In the genomic region with DNA sequence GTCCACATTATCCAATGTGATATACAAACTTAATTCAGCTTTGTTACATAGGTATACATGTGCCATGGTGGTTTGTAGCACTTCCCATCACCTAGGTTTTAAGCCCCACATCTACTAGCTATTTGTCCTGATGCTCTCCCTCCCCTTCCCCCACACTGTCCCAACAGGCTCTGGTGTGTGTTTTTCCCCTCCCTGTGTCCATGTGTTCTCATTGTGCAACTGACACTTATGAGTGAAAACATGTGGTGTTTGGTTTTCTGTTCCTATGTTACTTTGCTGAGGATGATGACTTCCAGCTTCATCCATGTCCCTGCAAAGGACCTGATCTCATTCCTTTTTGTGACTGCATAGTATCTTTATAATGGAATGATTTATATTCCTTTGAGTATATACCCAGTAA, we compare ENCODE assay signal across 18 cellular contexts.
A peak's percentile ranks its signal among the peaks of the same experiment; 100 is the strongest.
DNase-seq lines count a peak whose midpoint lies in the region; ATAC-seq and TF ChIP-seq lines count a peak whose summit lies in the region.
"Had no signal": no experiment of that assay in that cellular context is flagged by ENCODE, and none has a peak within 500 bp of the region (broad histone marks: within the 10 kb centered on the region; RNA-seq: fewer than 3 reads in every experiment).

No MANE protein-coding gene starts in this region.

- H3K4me1 ChIP-seq in mesenchymal stem cell (ENCODE audit: control insufficient read depth, insufficient read depth, low read depth, low read length): no peaks in the 10 kb centered on the region
- no peaks in the 10 kb centered on the region for H3K4me1 ChIP-seq in smooth muscle cell (ENCODE audit: low read depth)
- no peaks in the 10 kb centered on the region for H3K4me1 ChIP-seq in PC-3 (ENCODE audit: insufficient read depth, low read length)
- H3K4me1 ChIP-seq: BLaER1, Caco-2 had no signal

- H2AK5ac ChIP-seq in mesenchymal stem cell (ENCODE audit: low read length, severe bottlenecking): no peak overlapping the region

- no peak overlapping the region for H3K4me2 ChIP-seq in mesenchymal stem cell (ENCODE audit: low read length, poor library complexity, severe bottlenecking)
- no peak overlapping the region for H3K4me2 ChIP-seq in smooth muscle cell
- H3K4me2 ChIP-seq in PC-3 (ENCODE audit: low read length): no peak overlapping the region
- H3K4me2 ChIP-seq: BLaER1 had no signal

- intact Hi-C loops in Right ventricle myocardium inferior (cut with DNase I): no loop called here
- intact Hi-C loops in left cardiac atrium (cut with DNase I): no loop called here
- intact Hi-C loops in PC-3 (cut with micrococcal nuclease): no loop called here

- H2BK12ac ChIP-seq in mesenchymal stem cell (ENCODE audit: low read length in 2 of 2): no peak overlapping the region

- H3K79me1 ChIP-seq in mesenchymal stem cell (replicated peaks; ENCODE audit: low read length, poor library complexity, severe bottlenecking): no peaks in the 10 kb centered on the region

- no peak overlapping the region for H3K14ac ChIP-seq in mesenchymal stem cell (ENCODE audit: low read length in 2 of 2)

- no peak overlapping the region for H2BK5ac ChIP-seq in mesenchymal stem cell (ENCODE audit: low read depth, low read length, poor library complexity, severe bottlenecking)

- H3K4me3 ChIP-seq in mesenchymal stem cell (ENCODE audit: insufficient read depth in 1 of 2, low read depth in 1 of 2, low read length in 2 of 2) (no peak overlapping the region), smooth muscle cell (no peak overlapping the region), PC-3 (ENCODE audit: low read length) (no peak overlapping the region), MG63 (no peak overlapping the region)
- H3K4me3 ChIP-seq: BLaER1, GM23248 had no signal

- H3K36me3 ChIP-seq in mesenchymal stem cell (ENCODE audit: control insufficient read depth in 1 of 2, insufficient read depth in 2 of 2, low read depth in 1 of 2, low read length in 2 of 2) (no peaks in the 10 kb centered on the region), smooth muscle cell (ENCODE audit: low read depth) (no peaks in the 10 kb centered on the region), PC-3 (ENCODE audit: low read depth, low read length) (no peaks in the 10 kb centered on the region), MG63 (no peaks in the 10 kb centered on the region)
- H3K36me3 ChIP-seq: BLaER1 had no signal

- H4K20me1 ChIP-seq in smooth muscle cell (ENCODE audit: low read depth) (no peaks in the 10 kb centered on the region), PC-3 (ENCODE audit: low read length) (no peaks in the 10 kb centered on the region)
- H4K20me1 ChIP-seq: BLaER1 had no signal

- no peak overlapping the region for H3K9ac ChIP-seq in mesenchymal stem cell (ENCODE audit: low read length)
- H3K9ac ChIP-seq in smooth muscle cell (ENCODE audit: low read depth): no peak overlapping the region
- H3K9ac ChIP-seq in PC-3 (ENCODE audit: low read length): no peak overlapping the region
- H3K9ac ChIP-seq: BLaER1, GM23248 had no signal

- no peaks in the 10 kb centered on the region for H3K9me2 ChIP-seq in PC-3 (replicated peaks; ENCODE audit: low read length)

- H3K18ac ChIP-seq in mesenchymal stem cell (ENCODE audit: low read depth in 1 of 2, low read length in 2 of 2): no peak overlapping the region

- H2AFZ ChIP-seq in mesenchymal stem cell (ENCODE audit: low read depth, low read length): no peak overlapping the region
- H2AFZ ChIP-seq in smooth muscle cell (ENCODE audit: low read depth): no peak overlapping the region
- H2AFZ ChIP-seq in PC-3 (ENCODE audit: low read length): no peak overlapping the region
- H2AFZ ChIP-seq: GM23248 had no signal

- H3K23ac ChIP-seq in mesenchymal stem cell (ENCODE audit: low read length in 2 of 2): no peak overlapping the region

- peaks cover 6% of the 10 kb centered on the region for H3F3A ChIP-seq in smooth muscle cell (ENCODE audit: low read depth)
- H3F3A ChIP-seq in PC-3 (ENCODE audit: low read length, unreplicated experiment): no peaks in the 10 kb centered on the region

- H3K27me3 ChIP-seq in mesenchymal stem cell (ENCODE audit: control insufficient read depth in 1 of 2, insufficient read depth in 1 of 2, low read length in 2 of 2): no peaks in the 10 kb centered on the region
- H3K27me3 ChIP-seq in smooth muscle cell (ENCODE audit: low read depth): no peaks in the 10 kb centered on the region
- peaks cover 21% of the 10 kb centered on the region for H3K27me3 ChIP-seq in PC-3 (ENCODE audit: low read length)
- H3K27me3 ChIP-seq in MG63: no peaks in the 10 kb centered on the region
- H3K27me3 ChIP-seq: BLaER1 had no signal

- H3K79me2 ChIP-seq in smooth muscle cell (ENCODE audit: low read depth): no peaks in the 10 kb centered on the region
- no peaks in the 10 kb centered on the region for H3K79me2 ChIP-seq in PC-3 (ENCODE audit: low read length)

- DNase-seq in Right ventricle myocardium inferior (ENCODE audit: missing footprints) (peak; percentile 30), left cardiac atrium (no peak), fibroblast of gingiva (ENCODE audit: low read depth) (peak; percentile 28), mesenchymal stem cell (peak; percentile 43), smooth muscle cell (lab: John Stamatoyannopoulos, UW; ENCODE audit: unreplicated experiment) (no peak), amniotic stem cell (lab: John Stamatoyannopoulos, UW) (no peak), PC-3 (no peak), MG63 (no peak)
- DNase-seq: AML-193; Caco-2; CD8-positive, alpha-beta memory T cell; DMS53; GF-D8; GM23248 had no signal

- ATAC-seq in Right ventricle myocardium inferior: peak; percentile 71
- ATAC-seq in left cardiac atrium: no peak
- ATAC-seq in PC-3: no peak
- ATAC-seq: HCT116 had no signal

- TF ChIP-seq CTCF in smooth muscle cell (IDR thresholded peaks at IDR 0.05; ENCODE audit: borderline replicate concordance, insufficient read depth, poor library complexity, severe bottlenecking) (no peak), PC-3 (conservative IDR thresholded peaks at IDR 0.05; ENCODE audit: low read depth, low read length) (no peak)

- H2BK15ac ChIP-seq in mesenchymal stem cell (ENCODE audit: low read depth, poor library complexity, severe bottlenecking): no peak overlapping the region

- POLR2A ChIA-PET in PC-3 (lab: Charles Lee; ENCODE audit: unreplicated experiment): no interaction called here

- no peak overlapping the region for H4K91ac ChIP-seq in mesenchymal stem cell (ENCODE audit: low read length)

- H3K27ac ChIP-seq in mesenchymal stem cell (ENCODE audit: low read length, poor library complexity, severe bottlenecking) (no peak overlapping the region), smooth muscle cell (ENCODE audit: low read depth) (peak overlapping the region; percentile 10), PC-3 (ENCODE audit: low read length) (no peak overlapping the region)
- H3K27ac ChIP-seq: 22Rv1, BLaER1, GM23248, HL-60 had no signal

- BruUV-seq in PC-3 (replicated peaks; lab: Mats Ljungman, UMichigan): no TSS peak

- no peak overlapping the region for H4K8ac ChIP-seq in mesenchymal stem cell (ENCODE audit: low read length)

- H3K9me3 ChIP-seq in mesenchymal stem cell (ENCODE audit: control insufficient read depth, low read length): peaks cover 36% of the 10 kb centered on the region
- peaks cover 14% of the 10 kb centered on the region for H3K9me3 ChIP-seq in smooth muscle cell (replicated peaks; ENCODE audit: low read depth)
- no peaks in the 10 kb centered on the region for H3K9me3 ChIP-seq in PC-3 (ENCODE audit: low read length)
- H3K9me3 ChIP-seq in MG63: peaks cover 4% of the 10 kb centered on the region

- H2BK120ac ChIP-seq in mesenchymal stem cell (ENCODE audit: low read depth, low read length): no peak overlapping the region

- no peak overlapping the region for H3K4ac ChIP-seq in mesenchymal stem cell (ENCODE audit: low read depth in 1 of 2, low read length in 2 of 2)

- CTCF ChIA-PET in PC-3 (lab: Charles Lee): no interaction called here

Comparison
In these comparisons a context has a peak if more than half of its experiments do, and no peak if none do; other contexts are left out.
1. DNase-seq: peak in Right ventricle myocardium inferior (single experiment), fibroblast of gingiva (single experiment) and mesenchymal stem cell (single experiment); none in left cardiac atrium (single experiment), smooth muscle cell (single experiment), amniotic stem cell (single experiment), PC-3 (single experiment) and MG63 (single experiment).